1 cellular context compared by ENCODE assay signal in the genomic region with DNA sequence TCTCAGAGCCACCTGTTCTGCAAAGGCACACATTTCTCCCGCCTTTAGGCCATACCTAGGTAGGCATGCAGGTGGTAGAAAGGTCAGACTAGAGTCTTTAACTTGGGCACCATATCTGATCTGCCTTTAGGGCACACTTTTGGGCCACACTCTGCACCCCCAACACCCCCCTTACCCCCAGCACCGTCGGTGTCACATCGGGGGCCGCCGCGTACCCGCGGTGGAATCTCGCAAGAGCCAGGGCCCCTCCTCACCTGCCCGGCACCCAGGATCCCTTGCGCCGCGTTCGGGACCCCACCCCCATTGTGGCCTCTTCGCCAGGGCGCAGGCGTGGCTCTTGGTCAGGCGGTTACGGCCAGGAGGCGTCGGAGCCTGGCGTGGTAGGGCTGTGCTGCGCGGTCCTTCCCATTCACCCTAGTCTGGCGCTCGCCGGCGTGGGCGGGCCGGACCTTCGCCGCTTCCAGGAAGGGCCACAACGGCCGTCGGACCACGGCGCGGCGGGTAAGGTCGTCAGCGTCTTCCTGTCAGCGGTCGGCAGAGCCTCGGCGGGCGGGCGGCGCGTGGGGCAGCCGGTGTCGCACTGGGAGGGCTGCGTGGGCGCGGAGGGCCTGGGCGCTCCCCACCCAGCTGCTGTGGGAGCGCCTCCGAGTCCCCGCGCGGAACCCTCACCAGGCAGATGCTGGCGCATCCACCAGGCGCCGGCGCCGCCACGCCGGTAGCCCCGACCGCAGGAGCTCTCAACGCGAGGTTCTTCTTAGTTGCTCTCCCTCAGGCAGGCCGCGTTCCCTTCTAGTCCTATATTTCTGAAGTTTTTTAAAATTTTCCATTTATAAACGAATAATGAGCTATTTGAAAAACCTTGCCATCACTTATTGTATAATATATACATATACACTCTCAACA.
TF ChIP-seq lines count a peak whose summit lies in the region.

A gene (plus strand): TSS at position 341 of the 903 bp plus-strand sequence. CDS start 23,028 bp downstream, outside the sequence.

TF ChIP-seq in HepG2, 621 proteins besides CTCF, POLR2A, EP300 and RAD21 (continued from another document and continues in another):
- TF ChIP-seq, protein P1, sequence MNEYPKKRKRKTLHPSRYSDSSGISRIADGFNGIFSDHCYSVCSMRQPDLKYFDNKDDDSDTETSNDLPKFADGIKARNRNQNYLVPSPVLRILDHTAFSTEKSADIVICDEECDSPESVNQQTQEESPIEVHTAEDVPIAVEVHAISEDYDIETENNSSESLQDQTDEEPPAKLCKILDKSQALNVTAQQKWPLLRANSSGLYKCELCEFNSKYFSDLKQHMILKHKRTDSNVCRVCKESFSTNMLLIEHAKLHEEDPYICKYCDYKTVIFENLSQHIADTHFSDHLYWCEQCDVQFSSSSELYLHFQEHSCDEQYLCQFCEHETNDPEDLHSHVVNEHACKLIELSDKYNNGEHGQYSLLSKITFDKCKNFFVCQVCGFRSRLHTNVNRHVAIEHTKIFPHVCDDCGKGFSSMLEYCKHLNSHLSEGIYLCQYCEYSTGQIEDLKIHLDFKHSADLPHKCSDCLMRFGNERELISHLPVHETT (CRISPR knock-in tag; conservative IDR thresholded peaks at IDR 0.05) = peak; percentile 80; the same call in 1 of the 2 replicates
- TF ChIP-seq, protein P2, sequence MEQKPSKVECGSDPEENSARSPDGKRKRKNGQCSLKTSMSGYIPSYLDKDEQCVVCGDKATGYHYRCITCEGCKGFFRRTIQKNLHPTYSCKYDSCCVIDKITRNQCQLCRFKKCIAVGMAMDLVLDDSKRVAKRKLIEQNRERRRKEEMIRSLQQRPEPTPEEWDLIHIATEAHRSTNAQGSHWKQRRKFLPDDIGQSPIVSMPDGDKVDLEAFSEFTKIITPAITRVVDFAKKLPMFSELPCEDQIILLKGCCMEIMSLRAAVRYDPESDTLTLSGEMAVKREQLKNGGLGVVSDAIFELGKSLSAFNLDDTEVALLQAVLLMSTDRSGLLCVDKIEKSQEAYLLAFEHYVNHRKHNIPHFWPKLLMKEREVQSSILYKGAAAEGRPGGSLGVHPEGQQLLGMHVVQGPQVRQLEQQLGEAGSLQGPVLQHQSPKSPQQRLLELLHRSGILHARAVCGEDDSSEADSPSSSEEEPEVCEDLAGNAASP (CRISPR knock-in tag; IDR thresholded peaks at IDR 0.05; ENCODE audit: borderline replicate concordance) = peak; percentile 34; the same call in 1 of the 2 replicates
- TF ChIP-seq ZNF235 (CRISPR knock-in tag; IDR thresholded peaks at IDR 0.05; ENCODE audit: borderline replicate concordance) (peak; percentile 90; the same call in 1 of the 2 replicates), KLF13 (CRISPR knock-in tag; IDR thresholded peaks at IDR 0.05) (peak; percentile 68; the same call in 1 of the 2 replicates), REPIN1 (CRISPR knock-in tag; IDR thresholded peaks at IDR 0.05; ENCODE audit: borderline replicate concordance, low read depth) (peak; percentile 97), ZNF136 (CRISPR knock-in tag; IDR thresholded peaks at IDR 0.05; ENCODE audit: low read depth) (0 out of 2 replicates have a peak, but pooled peaks have one; percentile 90), ZNF781 (CRISPR knock-in tag; IDR thresholded peaks at IDR 0.05; ENCODE audit: borderline replicate concordance, not compliant biosample characterization) (peak; percentile 84), ZNF562 (CRISPR knock-in tag; IDR thresholded peaks at IDR 0.05; ENCODE audit: borderline replicate concordance) (no peak; the same call in 1 of the 2 replicates), FLYWCH1 (CRISPR knock-in tag; IDR thresholded peaks at IDR 0.05) (no peak), ZNF550 (CRISPR knock-in tag; IDR thresholded peaks at IDR 0.05; ENCODE audit: borderline replicate concordance) (no peak), ZNF670 (CRISPR knock-in tag; IDR thresholded peaks at IDR 0.05; ENCODE audit: borderline replicate concordance) (peak; percentile 52; the same call in 1 of the 2 replicates), PHF20 (CRISPR knock-in tag; IDR thresholded peaks at IDR 0.05) (peak; percentile 78), TBX2 (CRISPR knock-in tag; IDR thresholded peaks at IDR 0.05; ENCODE audit: borderline replicate concordance) (peak; percentile 93), CHD2 (IDR thresholded peaks at IDR 0.05; ENCODE audit: low read depth, low read length) (peak; percentile 57; the same call in 1 of the 2 replicates), SIN3B (IDR thresholded peaks at IDR 0.05; ENCODE audit: low read length) (no peak), ZFP37 (CRISPR knock-in tag; IDR thresholded peaks at IDR 0.05; ENCODE audit: borderline replicate concordance) (peak; percentile 91; the same call in 1 of the 2 replicates), ZNF124 (CRISPR knock-in tag; IDR thresholded peaks at IDR 0.05) (0 out of 2 replicates have a peak, but pooled peaks have one; percentile 16), ASH2L (IDR thresholded peaks at IDR 0.05; ENCODE audit: insufficient read length, low read depth, low read length) (peak; percentile 67), ZNF333 (CRISPR knock-in tag; IDR thresholded peaks at IDR 0.05; ENCODE audit: borderline replicate concordance) (peak; percentile 87; the same call in 1 of the 2 replicates), CEBPB (IDR thresholded peaks at IDR 0.05; ENCODE audit: borderline replicate concordance, low read depth, low read length) (no peak), FOXJ3 (CRISPR knock-in tag; IDR thresholded peaks at IDR 0.05; ENCODE audit: borderline replicate concordance) (no peak), BORCS8-MEF2B (CRISPR knock-in tag; IDR thresholded peaks at IDR 0.05) (peak; percentile 92), GTF3A (CRISPR knock-in tag; conservative IDR thresholded peaks at IDR 0.05) (no peak), NCOA2 (CRISPR knock-in tag; IDR thresholded peaks at IDR 0.05) (0 out of 2 replicates have a peak, but pooled peaks have one; percentile 52), FOXA3 (CRISPR knock-in tag; IDR thresholded peaks at IDR 0.05) (peak; percentile 43), SIN3A (IDR thresholded peaks at IDR 0.05; ENCODE audit: borderline replicate concordance, low read depth, low read length) (no peak; the same call in 1 of the 2 replicates), ZNF749 (CRISPR knock-in tag; IDR thresholded peaks at IDR 0.05; ENCODE audit: borderline replicate concordance) (peak; percentile 98), BCL6 (CRISPR knock-in tag; IDR thresholded peaks at IDR 0.05) (0 out of 2 replicates have a peak, but pooled peaks have one; percentile 15), ELF1 (CRISPR knock-in tag; IDR thresholded peaks at IDR 0.05) (peak; percentile 48; the same call in 1 of the 2 replicates)
- TF ChIP-seq, protein P3, sequence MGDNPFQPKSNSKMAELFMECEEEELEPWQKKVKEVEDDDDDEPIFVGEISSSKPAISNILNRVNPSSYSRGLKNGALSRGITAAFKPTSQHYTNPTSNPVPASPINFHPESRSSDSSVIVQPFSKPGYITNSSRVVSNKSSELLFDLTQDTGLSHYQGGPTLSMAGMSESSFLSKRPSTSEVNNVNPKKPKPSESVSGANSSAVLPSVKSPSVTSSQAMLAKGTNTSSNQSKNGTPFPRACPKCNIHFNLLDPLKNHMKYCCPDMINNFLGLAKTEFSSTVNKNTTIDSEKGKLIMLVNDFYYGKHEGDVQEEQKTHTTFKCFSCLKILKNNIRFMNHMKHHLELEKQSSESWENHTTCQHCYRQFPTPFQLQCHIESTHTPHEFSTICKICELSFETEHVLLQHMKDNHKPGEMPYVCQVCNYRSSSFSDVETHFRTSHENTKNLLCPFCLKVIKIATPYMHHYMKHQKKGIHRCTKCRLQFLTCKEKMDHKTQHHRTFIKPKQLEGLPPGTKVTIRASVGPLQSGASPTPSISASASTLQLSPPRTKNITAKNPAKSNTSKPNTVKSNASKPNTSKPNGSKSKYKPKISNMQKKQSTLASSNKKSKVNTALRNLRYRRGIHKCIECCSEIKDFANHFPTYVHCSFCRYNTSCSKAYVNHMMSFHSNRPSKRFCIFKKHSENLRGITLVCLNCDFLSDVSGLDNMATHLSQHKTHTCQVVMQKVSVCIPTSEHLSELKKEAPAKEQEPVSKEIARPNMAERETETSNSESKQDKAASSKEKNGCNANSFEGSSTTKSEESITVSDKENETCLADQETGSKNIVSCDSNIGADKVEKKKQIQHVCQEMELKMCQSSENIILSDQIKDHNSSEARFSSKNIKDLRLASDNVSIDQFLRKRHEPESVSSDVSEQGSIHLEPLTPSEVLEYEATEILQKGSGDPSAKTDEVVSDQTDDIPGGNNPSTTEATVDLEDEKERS (CRISPR knock-in tag; IDR thresholded peaks at IDR 0.05) = 0 out of 2 replicates have a peak, but pooled peaks have one; percentile 25
- TF ChIP-seq, protein P4, sequence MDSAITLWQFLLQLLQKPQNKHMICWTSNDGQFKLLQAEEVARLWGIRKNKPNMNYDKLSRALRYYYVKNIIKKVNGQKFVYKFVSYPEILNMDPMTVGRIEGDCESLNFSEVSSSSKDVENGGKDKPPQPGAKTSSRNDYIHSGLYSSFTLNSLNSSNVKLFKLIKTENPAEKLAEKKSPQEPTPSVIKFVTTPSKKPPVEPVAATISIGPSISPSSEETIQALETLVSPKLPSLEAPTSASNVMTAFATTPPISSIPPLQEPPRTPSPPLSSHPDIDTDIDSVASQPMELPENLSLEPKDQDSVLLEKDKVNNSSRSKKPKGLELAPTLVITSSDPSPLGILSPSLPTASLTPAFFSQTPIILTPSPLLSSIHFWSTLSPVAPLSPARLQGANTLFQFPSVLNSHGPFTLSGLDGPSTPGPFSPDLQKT (CRISPR knock-in tag; IDR thresholded peaks at IDR 0.05; ENCODE audit: borderline replicate concordance) = peak; percentile 69; the same call in 1 of the 2 replicates
- TF ChIP-seq, protein P5, sequence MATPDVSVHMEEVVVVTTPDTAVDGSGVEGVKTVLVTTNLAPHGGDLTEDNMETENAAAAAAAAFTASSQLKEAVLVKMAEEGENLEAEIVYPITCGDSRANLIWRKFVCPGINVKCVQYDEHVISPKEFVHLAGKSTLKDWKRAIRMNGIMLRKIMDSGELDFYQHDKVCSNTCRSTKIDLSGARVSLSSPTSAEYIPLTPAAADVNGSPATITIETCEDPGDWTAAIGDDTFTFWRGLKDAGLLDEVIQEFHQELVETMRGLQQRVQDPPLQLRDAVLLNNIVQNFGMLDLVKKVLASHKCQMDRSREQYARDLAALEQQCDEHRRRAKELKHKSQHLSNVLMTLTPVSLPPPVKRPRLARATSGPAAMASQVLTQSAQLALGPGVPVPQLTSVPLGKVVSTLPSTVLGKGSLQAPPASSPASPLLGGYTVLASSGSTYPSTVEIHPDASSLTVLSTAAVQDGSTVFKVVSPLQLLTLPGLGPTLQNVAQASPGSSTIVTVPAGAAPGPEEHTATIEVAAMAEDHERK (CRISPR knock-in tag; IDR thresholded peaks at IDR 0.05; ENCODE audit: low read depth) = no peak
- TF ChIP-seq, protein P6, sequence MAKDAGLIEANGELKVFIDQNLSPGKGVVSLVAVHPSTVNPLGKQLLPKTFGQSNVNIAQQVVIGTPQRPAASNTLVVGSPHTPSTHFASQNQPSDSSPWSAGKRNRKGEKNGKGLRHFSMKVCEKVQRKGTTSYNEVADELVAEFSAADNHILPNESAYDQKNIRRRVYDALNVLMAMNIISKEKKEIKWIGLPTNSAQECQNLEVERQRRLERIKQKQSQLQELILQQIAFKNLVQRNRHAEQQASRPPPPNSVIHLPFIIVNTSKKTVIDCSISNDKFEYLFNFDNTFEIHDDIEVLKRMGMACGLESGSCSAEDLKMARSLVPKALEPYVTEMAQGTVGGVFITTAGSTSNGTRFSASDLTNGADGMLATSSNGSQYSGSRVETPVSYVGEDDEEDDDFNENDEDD (CRISPR knock-in tag; IDR thresholded peaks at IDR 0.05; ENCODE audit: borderline replicate concordance) = peak; percentile 86
- TF ChIP-seq, protein P7, sequence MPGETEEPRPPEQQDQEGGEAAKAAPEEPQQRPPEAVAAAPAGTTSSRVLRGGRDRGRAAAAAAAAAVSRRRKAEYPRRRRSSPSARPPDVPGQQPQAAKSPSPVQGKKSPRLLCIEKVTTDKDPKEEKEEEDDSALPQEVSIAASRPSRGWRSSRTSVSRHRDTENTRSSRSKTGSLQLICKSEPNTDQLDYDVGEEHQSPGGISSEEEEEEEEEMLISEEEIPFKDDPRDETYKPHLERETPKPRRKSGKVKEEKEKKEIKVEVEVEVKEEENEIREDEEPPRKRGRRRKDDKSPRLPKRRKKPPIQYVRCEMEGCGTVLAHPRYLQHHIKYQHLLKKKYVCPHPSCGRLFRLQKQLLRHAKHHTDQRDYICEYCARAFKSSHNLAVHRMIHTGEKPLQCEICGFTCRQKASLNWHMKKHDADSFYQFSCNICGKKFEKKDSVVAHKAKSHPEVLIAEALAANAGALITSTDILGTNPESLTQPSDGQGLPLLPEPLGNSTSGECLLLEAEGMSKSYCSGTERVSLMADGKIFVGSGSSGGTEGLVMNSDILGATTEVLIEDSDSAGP (CRISPR knock-in tag; IDR thresholded peaks at IDR 0.05; ENCODE audit: borderline replicate concordance) = peak; percentile 93
- TF ChIP-seq, protein P8, sequence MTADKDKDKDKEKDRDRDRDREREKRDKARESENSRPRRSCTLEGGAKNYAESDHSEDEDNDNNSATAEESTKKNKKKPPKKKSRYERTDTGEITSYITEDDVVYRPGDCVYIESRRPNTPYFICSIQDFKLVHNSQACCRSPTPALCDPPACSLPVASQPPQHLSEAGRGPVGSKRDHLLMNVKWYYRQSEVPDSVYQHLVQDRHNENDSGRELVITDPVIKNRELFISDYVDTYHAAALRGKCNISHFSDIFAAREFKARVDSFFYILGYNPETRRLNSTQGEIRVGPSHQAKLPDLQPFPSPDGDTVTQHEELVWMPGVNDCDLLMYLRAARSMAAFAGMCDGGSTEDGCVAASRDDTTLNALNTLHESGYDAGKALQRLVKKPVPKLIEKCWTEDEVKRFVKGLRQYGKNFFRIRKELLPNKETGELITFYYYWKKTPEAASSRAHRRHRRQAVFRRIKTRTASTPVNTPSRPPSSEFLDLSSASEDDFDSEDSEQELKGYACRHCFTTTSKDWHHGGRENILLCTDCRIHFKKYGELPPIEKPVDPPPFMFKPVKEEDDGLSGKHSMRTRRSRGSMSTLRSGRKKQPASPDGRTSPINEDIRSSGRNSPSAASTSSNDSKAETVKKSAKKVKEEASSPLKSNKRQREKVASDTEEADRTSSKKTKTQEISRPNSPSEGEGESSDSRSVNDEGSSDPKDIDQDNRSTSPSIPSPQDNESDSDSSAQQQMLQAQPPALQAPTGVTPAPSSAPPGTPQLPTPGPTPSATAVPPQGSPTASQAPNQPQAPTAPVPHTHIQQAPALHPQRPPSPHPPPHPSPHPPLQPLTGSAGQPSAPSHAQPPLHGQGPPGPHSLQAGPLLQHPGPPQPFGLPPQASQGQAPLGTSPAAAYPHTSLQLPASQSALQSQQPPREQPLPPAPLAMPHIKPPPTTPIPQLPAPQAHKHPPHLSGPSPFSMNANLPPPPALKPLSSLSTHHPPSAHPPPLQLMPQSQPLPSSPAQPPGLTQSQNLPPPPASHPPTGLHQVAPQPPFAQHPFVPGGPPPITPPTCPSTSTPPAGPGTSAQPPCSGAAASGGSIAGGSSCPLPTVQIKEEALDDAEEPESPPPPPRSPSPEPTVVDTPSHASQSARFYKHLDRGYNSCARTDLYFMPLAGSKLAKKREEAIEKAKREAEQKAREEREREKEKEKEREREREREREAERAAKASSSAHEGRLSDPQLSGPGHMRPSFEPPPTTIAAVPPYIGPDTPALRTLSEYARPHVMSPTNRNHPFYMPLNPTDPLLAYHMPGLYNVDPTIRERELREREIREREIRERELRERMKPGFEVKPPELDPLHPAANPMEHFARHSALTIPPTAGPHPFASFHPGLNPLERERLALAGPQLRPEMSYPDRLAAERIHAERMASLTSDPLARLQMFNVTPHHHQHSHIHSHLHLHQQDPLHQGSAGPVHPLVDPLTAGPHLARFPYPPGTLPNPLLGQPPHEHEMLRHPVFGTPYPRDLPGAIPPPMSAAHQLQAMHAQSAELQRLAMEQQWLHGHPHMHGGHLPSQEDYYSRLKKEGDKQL (CRISPR knock-in tag; IDR thresholded peaks at IDR 0.05; ENCODE audit: low read depth) = peak; percentile 36; the same call in 1 of the 2 replicates
